ENCODE assay signal across 8 cellular contexts in the genomic region with DNA sequence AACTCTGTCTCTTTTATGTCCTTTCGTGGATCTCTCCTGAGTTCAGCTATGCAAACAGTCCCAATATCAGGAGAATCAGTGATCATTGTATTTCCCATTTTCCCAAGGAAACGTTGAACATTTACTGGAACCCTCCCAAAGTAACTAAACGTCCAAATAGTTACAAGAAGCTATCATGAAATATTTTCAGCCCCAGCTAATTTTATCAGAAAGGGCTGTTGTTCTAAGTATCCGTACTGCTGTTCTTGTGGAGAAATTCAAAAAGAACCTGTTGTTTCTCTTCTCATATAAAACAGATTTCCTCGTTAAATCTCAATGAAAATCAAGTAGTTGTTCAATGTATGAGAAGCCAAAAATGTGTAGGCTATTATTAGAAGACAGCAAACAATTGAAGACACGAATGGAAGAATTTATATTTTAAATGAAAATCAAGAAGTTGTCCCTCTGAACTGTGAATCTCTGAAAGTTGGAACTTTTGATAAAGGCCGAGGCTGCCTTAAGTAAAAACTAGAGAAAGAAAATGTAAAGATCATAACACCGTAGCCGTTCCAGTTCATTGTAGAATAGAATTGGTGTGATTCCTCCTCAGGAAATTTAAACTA.
DNase-seq lines count a peak whose midpoint lies in the region; ATAC-seq and TF ChIP-seq lines count a peak whose summit lies in the region.

No MANE protein-coding gene starts in this region.

- TF ChIP-seq POLR2A in vagina (IDR thresholded peaks at IDR 0.05): no peak

- intact Hi-C loops in heart right ventricle (cut with DNase I) (loop anchor here in 5 of 10 donors (5.0 to 10.0 kb wide), 7 partner anchors 38 to 340 kb away; a partner anchor contains a TSS), Right ventricle myocardium superior (cut with DNase I) (loop anchor here (5.0 to 10.0 kb wide), 2 partner anchors 73 to 160 kb away; a partner anchor contains a TSS), vagina (cut with DNase I) (loop anchor here (5.0 kb wide), 1 partner anchor 153 kb away; a partner anchor contains a TSS)

- H3K4me1 ChIP-seq in heart right ventricle: peaks cover 0 to 46% (median 23%) of the 10 kb centered on the region in 9 donors
- H3K4me1 ChIP-seq in vagina: peaks cover 20% of the 10 kb centered on the region

- 7 to 14% methylated on average over 9 of the region's 9 CpGs for WGBS in heart right ventricle, 2 donors

- peaks cover 25% of the 10 kb centered on the region for H3K4me1 Mint-ChIP-seq in mesothelial cell of epicardium

- H3K27ac Mint-ChIP-seq in mesothelial cell of epicardium: peak overlapping the region; percentile 100

- peak overlapping the region; percentile 97 for H3K4me3 Mint-ChIP-seq in mesothelial cell of epicardium

- peak overlapping the region; percentile 42 to 90 (median 81) for H3K27ac ChIP-seq in heart right ventricle
- H3K27ac ChIP-seq in brain microvascular endothelial cell: peak overlapping the region; percentile 85
- H3K27ac ChIP-seq in vagina: peak overlapping the region; percentile 68

- ATAC-seq in heart right ventricle: no peak
- ATAC-seq in Right ventricle myocardium superior (ENCODE audit: poor library complexity): no peak
- no peak for ATAC-seq in HG03457 (IDR thresholded peaks at IDR 0.05; ENCODE audit: unreplicated experiment)

- TF ChIP-seq CTCF in heart right ventricle (IDR thresholded peaks at IDR 0.05) (no peak), brain microvascular endothelial cell (IDR thresholded peaks at IDR 0.05; ENCODE audit: low read depth, low read length, missing control alignments) (no peak), mesothelial cell of epicardium (IDR thresholded peaks at IDR 0.05; ENCODE audit: unreplicated experiment) (no peak), vagina (IDR thresholded peaks at IDR 0.05) (no peak)

- H3K4me3 ChIP-seq in heart right ventricle (peak overlapping the region in 9 of 10 donors; percentile 37 to 75 (median 65)), brain microvascular endothelial cell (ENCODE audit: low read depth, low read length) (peak overlapping the region; percentile 73), vagina (peak overlapping the region; percentile 52 to 55)

- H3K27me3 ChIP-seq in heart right ventricle (peaks cover 0 to 49% (median 0%) of the 10 kb centered on the region in 7 donors), brain microvascular endothelial cell (replicated peaks) (no peaks in the 10 kb centered on the region), vagina (no peaks in the 10 kb centered on the region)

- H3K9me3 ChIP-seq in heart right ventricle (no peaks in the 10 kb centered on the region), vagina (no peaks in the 10 kb centered on the region)

- H3K36me3 Mint-ChIP-seq in mesothelial cell of epicardium: no peaks in the 10 kb centered on the region

- H3K27me3 Mint-ChIP-seq in mesothelial cell of epicardium (ENCODE audit: low read depth): no peaks in the 10 kb centered on the region

- H3K36me3 ChIP-seq in heart right ventricle (no peaks in the 10 kb centered on the region), brain microvascular endothelial cell (replicated peaks) (no peaks in the 10 kb centered on the region), vagina (no peaks in the 10 kb centered on the region)

- in situ Hi-C loops in brain microvascular endothelial cell (cut with HindIII; ENCODE audit: low pct_ligation_motif_present, low sequenced_read_pairs): no loop called here
- in situ Hi-C loops in G401 (cut with HindIII; ENCODE audit: low sequenced_read_pairs): no loop called here

- H3K9me3 Mint-ChIP-seq in mesothelial cell of epicardium: no peaks in the 10 kb centered on the region

- DNase-seq in heart right ventricle: no peak
- DNase-seq in Right ventricle myocardium superior: no peak
- DNase-seq in brain microvascular endothelial cell: no peak
- DNase-seq in mesothelial cell of epicardium (ENCODE audit: low spot score in 2 of 2, unreplicated experiment in 2 of 2): no peak
- no peak for DNase-seq in vagina (ENCODE audit: extremely low spot score in 2 of 2)
- DNase-seq in G401 (ENCODE audit: low spot score): no peak
- no peak for DNase-seq in SIG-M5 (lab: John Stamatoyannopoulos, UW)
